ENCODE assay signal across 10 cellular contexts in genomic region chr17:16199093-16199492, GRCh38. TPM values are rescaled to one million over a fixed set of nuclear protein-coding genes. Genes with fewer than 3 reads are reported as not detected.
DNase-seq lines count a peak whose midpoint lies in the region; ATAC-seq and TF ChIP-seq lines count a peak whose summit lies in the region.
"Had no signal": no experiment of that assay in that cellular context is flagged by ENCODE, and none has a peak within 500 bp of the region (broad histone marks: within the 10 kb centered on the region; RNA-seq: fewer than 3 reads in every experiment).

No MANE protein-coding gene starts in this region.

- ATAC-seq in natural killer cell treated with Interleukin-12 subunit alpha and Interleukin-12 subunit beta and Interleukin-15 and Interleukin-18, amount 100 ng/mL, for 72 hours, result no peak
- ATAC-seq in sciatic nerve, result no peak

- no TSS peak for BruUV-seq in Calu3 (replicated peaks; lab: Mats Ljungman, UMichigan)

- H3K9me3 Mint-ChIP-seq in natural killer cell treated with Interleukin-12 subunit alpha and Interleukin-12 subunit beta and Interleukin-15 and Interleukin-18, amount 100 ng/mL, for 72 hours, result no peaks in the 10 kb centered on the region
- no peaks in the 10 kb centered on the region for H3K9me3 Mint-ChIP-seq in Calu3 (ENCODE audit: low read depth, unreplicated experiment)

- H3K4me1 Mint-ChIP-seq in natural killer cell treated with Interleukin-12 subunit alpha and Interleukin-12 subunit beta and Interleukin-15 and Interleukin-18, amount 100 ng/mL, for 72 hours (ENCODE audit: low read depth in 2 of 2), result peaks cover 35 to 42% of the 10 kb centered on the region in 2 donors
- peaks cover 21% of the 10 kb centered on the region for H3K4me1 Mint-ChIP-seq in Calu3 (ENCODE audit: low read depth, unreplicated experiment)

- no peak for TF ChIP-seq CTCF in choroid plexus epithelial cell (conservative IDR thresholded peaks at IDR 0.05; ENCODE audit: low read depth, low read length)
- no peak for TF ChIP-seq CTCF in Calu3 (IDR thresholded peaks at IDR 0.05; ENCODE audit: unreplicated experiment)

- DNase-seq in GF-D8 (lab: John Stamatoyannopoulos, UW) (peak; percentile 33), NCI-H2227 (lab: John Stamatoyannopoulos, UW; ENCODE audit: unreplicated experiment) (peak; percentile 45), choroid plexus epithelial cell (ENCODE audit: low read depth) (peak; percentile 41), amniotic stem cell (lab: John Stamatoyannopoulos, UW) (no peak), NCI-H146 treated with DMSO at 0.1 percent for 48 hours (lab: John Stamatoyannopoulos, UW; ENCODE audit: unreplicated experiment) (no peak), sciatic nerve (ENCODE audit: low spot score) (no peak), Calu3 (no peak)
- no peak for DNase-seq in natural killer cell treated with Interleukin-12 subunit alpha and Interleukin-12 subunit beta and Interleukin-15 and Interleukin-18, amount 100 ng/mL, for 72 hours (ENCODE audit: low spot score)
- DNase-seq: stimulated activated CD4-positive, alpha-beta T cell treated with anti-CD3 and anti-CD28 coated beads, Interleukin-4, amount 100 ng/mL, for 1 hour; T1000 had no signal

- CTCF ChIA-PET in Calu3 (lab: Charles Lee), result no interaction called here

- peaks cover 4% of the 10 kb centered on the region for H3K36me3 Mint-ChIP-seq in natural killer cell treated with Interleukin-12 subunit alpha and Interleukin-12 subunit beta and Interleukin-15 and Interleukin-18, amount 100 ng/mL, for 72 hours
- peaks cover 1% of the 10 kb centered on the region for H3K36me3 Mint-ChIP-seq in Calu3 (ENCODE audit: insufficient read depth, unreplicated experiment)

- intact Hi-C loops in sciatic nerve (cut with DNase I), result no loop called here
- intact Hi-C loops in Calu3 (cut with micrococcal nuclease; ENCODE audit: unreplicated experiment), result no loop called here

- H3K4me3 Mint-ChIP-seq in natural killer cell treated with Interleukin-12 subunit alpha and Interleukin-12 subunit beta and Interleukin-15 and Interleukin-18, amount 100 ng/mL, for 72 hours, result peak overlapping the region; percentile 63
- no peak overlapping the region for H3K4me3 Mint-ChIP-seq in Calu3 (ENCODE audit: low read depth, unreplicated experiment)

- peak overlapping the region; percentile 20 to 54 for H3K27ac Mint-ChIP-seq in natural killer cell treated with Interleukin-12 subunit alpha and Interleukin-12 subunit beta and Interleukin-15 and Interleukin-18, amount 100 ng/mL, for 72 hours
- H3K27ac Mint-ChIP-seq in Calu3 (ENCODE audit: unreplicated experiment), result no peak overlapping the region

- no peak overlapping the region for H3K4me3 ChIP-seq in choroid plexus epithelial cell (ENCODE audit: low read depth, low read length)

- H3K27me3 Mint-ChIP-seq in natural killer cell treated with Interleukin-12 subunit alpha and Interleukin-12 subunit beta and Interleukin-15 and Interleukin-18, amount 100 ng/mL, for 72 hours, result no peaks in the 10 kb centered on the region
- no peaks in the 10 kb centered on the region for H3K27me3 Mint-ChIP-seq in Calu3 (ENCODE audit: unreplicated experiment)

RNA-seq across cellular contexts. Expression of gene NCOR1, which starts 16.2 kb away (rescaled TPM):
- 100 to 1,000 TPM; 146 to 193 TPM for total RNA-seq in natural killer cell treated with Interleukin-12 subunit alpha and Interleukin-12 subunit beta and Interleukin-15 and Interleukin-18, amount 100 ng/mL, for 72 hours
- total RNA-seq in sciatic nerve (131 TPM), Calu3 (2022) (84.0 and 91.4 TPM in 2 replicates)

RNA-seq across cellular contexts. Expression of gene PIGL, which starts 17.9 kb away (rescaled TPM):
- 10 to 100 TPM; 26.4 to 67.4 TPM for total RNA-seq in natural killer cell treated with Interleukin-12 subunit alpha and Interleukin-12 subunit beta and Interleukin-15 and Interleukin-18, amount 100 ng/mL, for 72 hours
- total RNA-seq in sciatic nerve (54.7 TPM), Calu3 (2022) (16.0 and 17.9 TPM in 2 replicates)

Comparison
In these comparisons a context has a peak if more than half of its experiments do, and no peak if none do; other contexts are left out.
1. DNase-seq: peak in GF-D8 (single experiment), NCI-H2227 (single experiment) and choroid plexus epithelial cell (single experiment); none in natural killer cell treated with Interleukin-12 subunit alpha and Interleukin-12 subunit beta and Interleukin-15 and Interleukin-18, amount 100 ng/mL, for 72 hours (single experiment), amniotic stem cell (single experiment), NCI-H146 treated with DMSO at 0.1 percent for 48 hours (single experiment), sciatic nerve (single experiment) and Calu3 (single experiment).